8 cellular contexts compared by ENCODE assay signal in genomic region chr1:88985033-88985432, GRCh38. TPM values are rescaled to one million over a fixed set of nuclear protein-coding genes. Genes with fewer than 3 reads are reported as not detected.
A peak's percentile ranks its signal among the peaks of the same experiment; 100 is the strongest.
DNase-seq lines count a peak whose midpoint lies in the region; ATAC-seq and TF ChIP-seq lines count a peak whose summit lies in the region.

No MANE protein-coding gene starts in this region.

- peak overlapping the region; percentile 52 for H3K27ac ChIP-seq in 22Rv1
- peak overlapping the region; percentile 20 to 55 (median 45) for H3K27ac ChIP-seq in sigmoid colon

- H3K4me3 ChIP-seq in sigmoid colon, result no peak overlapping the region

- TF ChIP-seq CTCF in 22Rv1 (IDR thresholded peaks at IDR 0.05) (no peak), sigmoid colon (IDR thresholded peaks at IDR 0.05) (no peak)

- no peak for TF ChIP-seq EP300 in sigmoid colon (IDR thresholded peaks at IDR 0.05)

- peaks cover 2% of the 10 kb centered on the region for H3K9me3 Mint-ChIP-seq in activated CD4-positive, alpha-beta memory T cell treated with anti-CD3 and anti-CD28 coated beads, Interleukin-2, amount 10 ng/mL, durations not matched to agents 7 days and 5 days

- CTCF ChIA-PET in activated CD4-positive, alpha-beta memory T cell treated with anti-CD3 and anti-CD28 coated beads, Interleukin-2, amount 10 ng/mL, durations not matched to agents 7 days and 5 days (lab: Charles Lee), result interaction anchor here (0.7 to 3.0 kb wide), 23 partner anchors 12 to 778 kb away, joined by 3 to 70 read pairs (median 5); partner anchors contain the start of genes GBP1, GBP4, GBP5 and GBP6

- POLR2A ChIA-PET in activated CD4-positive, alpha-beta memory T cell treated with anti-CD3 and anti-CD28 coated beads, Interleukin-2, amount 10 ng/mL, durations not matched to agents 7 days and 5 days (lab: Charles Lee), result interaction anchor here (0.7 to 2.3 kb wide), 10 partner anchors 36 to 296 kb away, joined by 3 to 7 read pairs (median 4); partner anchors contain the start of genes GBP3, GBP4 and GTF2B

- DNase-seq in HPDE6-E6E7 (ENCODE audit: extremely low spot score) (peak; percentile 78), glomerular visceral epithelial cell (ENCODE audit: extremely low spot score) (peak; percentile 56), sigmoid colon (no peak), T-helper 9 cell (no peak)
- DNase-seq in activated CD4-positive, alpha-beta memory T cell treated with anti-CD3 and anti-CD28 coated beads, Interleukin-2, amount 10 ng/mL, durations not matched to agents 7 days and 5 days, result no peak
- no peak for DNase-seq in activated CD4-positive, alpha-beta T cell treated with anti-CD3 and anti-CD28 coated beads, Interleukin-2, amount 50 U/mL, for 48 hours

- TF ChIP-seq POLR2A in sigmoid colon (IDR thresholded peaks at IDR 0.05), result no peak

- ATAC-seq in HG03135 (IDR thresholded peaks at IDR 0.05; ENCODE audit: unreplicated experiment), result no peak

- intact Hi-C loops in sigmoid colon (cut with DNase I), result loop anchor here (5.0 to 10.0 kb wide), 2 partner anchors 830 to 1007 kb away; no protein-coding TSS in a partner anchor

- H3K36me3 ChIP-seq in sigmoid colon, result peaks cover 0 to 32% (median 0%) of the 10 kb centered on the region in 4 donors

- H3K4me3 Mint-ChIP-seq in activated CD4-positive, alpha-beta memory T cell treated with anti-CD3 and anti-CD28 coated beads, Interleukin-2, amount 10 ng/mL, durations not matched to agents 7 days and 5 days, result no peak overlapping the region

- no peaks in the 10 kb centered on the region for H3K9me3 ChIP-seq in sigmoid colon

- H3K27ac Mint-ChIP-seq in activated CD4-positive, alpha-beta memory T cell treated with anti-CD3 and anti-CD28 coated beads, Interleukin-2, amount 10 ng/mL, durations not matched to agents 7 days and 5 days, result peak overlapping the region; percentile 69

- peaks cover 0 to 38% (median 22%) of the 10 kb centered on the region in 4 donors for H3K4me1 ChIP-seq in sigmoid colon

- peaks cover 83% of the 10 kb centered on the region for H3K4me1 Mint-ChIP-seq in activated CD4-positive, alpha-beta memory T cell treated with anti-CD3 and anti-CD28 coated beads, Interleukin-2, amount 10 ng/mL, durations not matched to agents 7 days and 5 days

- no peaks in the 10 kb centered on the region for H3K27me3 ChIP-seq in sigmoid colon

- peaks cover 88% of the 10 kb centered on the region for H3K36me3 Mint-ChIP-seq in activated CD4-positive, alpha-beta memory T cell treated with anti-CD3 and anti-CD28 coated beads, Interleukin-2, amount 10 ng/mL, durations not matched to agents 7 days and 5 days (ENCODE audit: low read depth)

- H3K27me3 Mint-ChIP-seq in activated CD4-positive, alpha-beta memory T cell treated with anti-CD3 and anti-CD28 coated beads, Interleukin-2, amount 10 ng/mL, durations not matched to agents 7 days and 5 days, result no peaks in the 10 kb centered on the region

- 7 to 51% methylated on average over 1 of the region's 1 CpG for WGBS in sigmoid colon, 2 donors

RNA-seq across cellular contexts. Expression of gene KYAT3, which starts 7.4 kb away (rescaled TPM):
- total RNA-seq in activated CD4-positive, alpha-beta memory T cell treated with anti-CD3 and anti-CD28 coated beads, Interleukin-2, amount 10 ng/mL, durations not matched to agents 7 days and 5 days, result 10 to 100 TPM; 43.7 to 44.0 TPM
- total RNA-seq in sigmoid colon, result 10 to 100 TPM; 14.1 to 32.8 (median 20.3) TPM
- 10 to 100 TPM; 22.2 to 25.4 (median 24.0) TPM for polyA plus RNA-seq in sigmoid colon

RNA-seq across cellular contexts. Expression of gene RBMXL1, which starts 7.4 kb away (rescaled TPM):
- 10 to 100 TPM; 20.3 to 20.9 TPM for total RNA-seq in activated CD4-positive, alpha-beta memory T cell treated with anti-CD3 and anti-CD28 coated beads, Interleukin-2, amount 10 ng/mL, durations not matched to agents 7 days and 5 days
- total RNA-seq in sigmoid colon, result 10 to 100 TPM; 10.2 to 18.6 (median 11.9) TPM
- polyA plus RNA-seq in sigmoid colon, result 1 to 10 TPM; 3.0 to 6.2 (median 3.6) TPM

RNA-seq across cellular contexts. Expression of gene GBP3, which starts 37.6 kb away (rescaled TPM):
- 10 to 100 TPM; 33.6 to 34.4 TPM for total RNA-seq in activated CD4-positive, alpha-beta memory T cell treated with anti-CD3 and anti-CD28 coated beads, Interleukin-2, amount 10 ng/mL, durations not matched to agents 7 days and 5 days
- 10 to 100 TPM in 3 of 4 donors, 1 to 10 TPM in 1; 6.4 to 31.4 (median 15.2) TPM for total RNA-seq in sigmoid colon
- polyA plus RNA-seq in sigmoid colon, result 10 to 100 TPM; 10.2 to 66.4 (median 26.9) TPM

Comparison
In these comparisons a context has a peak if more than half of its experiments do, and no peak if none do; other contexts are left out.
1. DNase-seq: peak in HPDE6-E6E7 (single experiment) and glomerular visceral epithelial cell (single experiment); none in activated CD4-positive, alpha-beta memory T cell treated with anti-CD3 and anti-CD28 coated beads, Interleukin-2, amount 10 ng/mL, durations not matched to agents 7 days and 5 days (single experiment), sigmoid colon (single experiment), T-helper 9 cell (single experiment) and activated CD4-positive, alpha-beta T cell treated with anti-CD3 and anti-CD28 coated beads, Interleukin-2, amount 50 U/mL, for 48 hours (0 of 2).